8 cellular contexts compared by ENCODE assay signal in genomic region chr6:116512155-116512559, GRCh38. TPM values are rescaled to one million over a fixed set of nuclear protein-coding genes. Genes with fewer than 3 reads are reported as not detected.
A peak's percentile ranks its signal among the peaks of the same experiment; 100 is the strongest.
DNase-seq lines count a peak whose midpoint lies in the region; ATAC-seq and FAIRE-seq lines count a peak whose summit lies in the region.

No MANE protein-coding gene starts in this region.

- H3K4me3 ChIP-seq in esophagus (ENCODE audit: low read depth in 1 of 2, low read length in 2 of 2) (peak overlapping the region; percentile 1 to 36), skeletal muscle satellite cell (ENCODE audit: low read length) (peak overlapping the region; percentile 69)

- H3K9ac ChIP-seq in skeletal muscle satellite cell (ENCODE audit: low read depth, low read length): peak overlapping the region; percentile 86

- ATAC-seq in GM19043 (IDR thresholded peaks at IDR 0.05; ENCODE audit: low read depth, unreplicated experiment) (peak; percentile 79), HG03159 (IDR thresholded peaks at IDR 0.05; ENCODE audit: unreplicated experiment) (peak; percentile 83), HG03378 (IDR thresholded peaks at IDR 0.05; ENCODE audit: unreplicated experiment) (no peak)

- DNase-seq in activated naive CD4-positive, alpha-beta T cell (lab: John Stamatoyannopoulos, UW): no peak
- no peak for DNase-seq in HTR-8/SVneo (ENCODE audit: insufficient read length, low spot score)
- no peak for DNase-seq in activated CD4-positive, CD25-positive, alpha-beta regulatory T cell treated with anti-CD3 and anti-CD28 coated beads, Interleukin-2, amount 50 U/mL, for 72 hours

- H3K9me3 ChIP-seq in esophagus (ENCODE audit: control insufficient read depth in 2 of 2, insufficient read depth in 1 of 2, low read depth in 1 of 2, low read length in 1 of 2): no peaks in the 10 kb centered on the region
- H3K9me3 ChIP-seq in skeletal muscle satellite cell (replicated peaks; ENCODE audit: low read length): no peaks in the 10 kb centered on the region

- H3K27ac ChIP-seq in esophagus (ENCODE audit: low read depth in 2 of 2, low read length in 1 of 2): peak overlapping the region; percentile 53 to 63

- H3K27me3 ChIP-seq in esophagus (ENCODE audit: control insufficient read depth in 1 of 2, insufficient read depth in 2 of 2, low read length in 2 of 2): no peaks in the 10 kb centered on the region
- H3K27me3 ChIP-seq in skeletal muscle satellite cell (ENCODE audit: control insufficient read depth, insufficient read depth, low read length): no peaks in the 10 kb centered on the region

- FAIRE-seq in HTR-8/SVneo (lab: Jason Lieb, UNC): no peak

- peak overlapping the region; percentile 84 for H3K4me2 ChIP-seq in skeletal muscle satellite cell (ENCODE audit: low read length)

- no peaks in the 10 kb centered on the region for H3K36me3 ChIP-seq in esophagus (ENCODE audit: control insufficient read depth in 2 of 2, insufficient read depth in 2 of 2, low read length in 1 of 2)
- H3K36me3 ChIP-seq in skeletal muscle satellite cell (ENCODE audit: insufficient read depth, low read length): peaks cover 9% of the 10 kb centered on the region

- H3K4me1 ChIP-seq in esophagus (ENCODE audit: control insufficient read depth in 2 of 2, insufficient read depth in 2 of 2, low read length in 1 of 2) (peaks cover 0 to 5% of the 10 kb centered on the region in 2 donors), skeletal muscle satellite cell (ENCODE audit: control insufficient read depth, insufficient read depth, low read length) (peaks cover 20% of the 10 kb centered on the region)

- WGBS in esophagus, 2 donors: 47 to 51% methylated on average over 4 of the region's 4 CpGs

RNA-seq across cellular contexts. Expression of gene CALHM5, which starts 0.7 kb away (rescaled TPM):
- under 1 TPM; 0.12 to 0.21 TPM for polyA plus RNA-seq in esophagus
- 2.6 and 3.0 TPM in 2 replicates for total RNA-seq in skeletal muscle satellite cell (2012; rRNA removed)

RNA-seq across cellular contexts. Expression of gene TRAPPC3L, which starts 33.3 kb away (rescaled TPM):
- polyA plus RNA-seq in esophagus: under 1 TPM in 1 of 2 donors, not detected in 1; 0.01 TPM
- total RNA-seq in skeletal muscle satellite cell (2012; rRNA removed): not detected in 2 replicates

RNA-seq across cellular contexts. Expression of gene CALHM4, which starts 41.4 kb away (rescaled TPM):
- not detected for polyA plus RNA-seq in esophagus
- not detected in 2 replicates for total RNA-seq in skeletal muscle satellite cell (2012; rRNA removed)

RNA-seq across cellular contexts. Expression of gene CALHM6, which starts 51.0 kb away (rescaled TPM):
- polyA plus RNA-seq in esophagus: 1 to 10 TPM; 2.9 to 3.4 TPM
- total RNA-seq in skeletal muscle satellite cell (2012; rRNA removed): 0.25 and 4.2 TPM in 2 replicates

RNA-seq across cellular contexts. Expression of gene RWDD1, which starts 59.1 kb away (rescaled TPM):
- polyA plus RNA-seq in esophagus: 10 to 100 TPM; 32.5 to 45.3 TPM
- total RNA-seq in skeletal muscle satellite cell (2012; rRNA removed): 31.9 and 40.6 TPM in 2 replicates
